12 cellular contexts compared by ENCODE assay signal in the genomic region with DNA sequence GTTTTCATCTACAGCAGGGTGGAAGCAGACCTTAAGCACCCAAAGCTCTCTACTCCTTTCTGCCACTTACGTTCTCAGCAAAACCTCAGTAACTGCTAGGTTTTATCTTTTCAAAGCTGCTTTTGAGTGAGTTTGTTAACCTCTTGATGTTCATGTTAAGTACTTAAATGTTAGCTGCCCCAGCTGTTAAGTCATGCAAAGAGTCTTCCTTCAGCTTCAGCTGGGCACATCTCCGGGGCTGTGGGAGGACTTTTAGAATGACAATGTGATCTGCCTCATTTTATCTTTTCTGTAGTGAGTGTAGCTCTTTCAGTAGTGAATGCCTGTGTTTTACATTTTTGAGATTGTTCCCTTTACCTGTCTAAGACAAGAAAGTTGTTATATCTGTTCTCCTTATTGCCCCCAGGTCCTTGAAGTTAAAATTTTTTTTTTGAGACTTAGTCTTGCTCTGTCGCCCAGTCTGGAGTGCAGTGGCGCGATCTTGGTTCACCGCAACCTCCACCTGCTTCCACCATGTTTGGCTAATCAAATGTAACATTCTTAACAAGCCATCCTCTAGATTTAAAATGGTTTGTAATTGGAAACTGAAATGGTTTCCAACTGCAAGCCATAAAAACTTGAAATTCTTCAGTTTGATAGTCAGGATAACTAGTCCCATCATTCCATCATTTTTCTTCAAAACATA. TPM values are rescaled to one million over a fixed set of nuclear protein-coding genes. Genes with fewer than 3 reads are reported as not detected.
DNase-seq lines count a peak whose midpoint lies in the region; ATAC-seq lines count a peak whose summit lies in the region.
"Had no signal": no experiment of that assay in that cellular context is flagged by ENCODE, and none has a peak within 500 bp of the region (broad histone marks: within the 10 kb centered on the region; RNA-seq: fewer than 3 reads in every experiment).

No MANE protein-coding gene starts in this region.

- no peaks in the 10 kb centered on the region for H3K9me3 Mint-ChIP-seq in activated naive CD4-positive, alpha-beta T cell treated with anti-CD3 and anti-CD28 coated beads for 36 hours
- no peaks in the 10 kb centered on the region for H3K9me3 Mint-ChIP-seq in activated naive CD4-positive, alpha-beta T cell treated with anti-CD3 and anti-CD28 coated beads, Interleukin-2, amount 50 U/mL, for 72 hours
- no peaks in the 10 kb centered on the region for H3K9me3 Mint-ChIP-seq in activated naive CD8-positive, alpha-beta T cell (ENCODE audit: low read depth)
- no peaks in the 10 kb centered on the region for H3K9me3 Mint-ChIP-seq in stimulated activated naive B cell treated with anti-CD40 and anti-IgM and Interleukin-4, amounts not matched to agents 10 μg/mL and 1 μg/mL and 100 μg/mL, for 72 hours

- DNase-seq in activated naive CD4-positive, alpha-beta T cell treated with anti-CD3 and anti-CD28 coated beads for 36 hours: peak; percentile 25
- no peak for DNase-seq in activated naive CD4-positive, alpha-beta T cell treated with anti-CD3 and anti-CD28 coated beads, Interleukin-2, amount 50 U/mL, for 72 hours (ENCODE audit: low spot score in 2 of 2)
- no peak for DNase-seq in stimulated activated naive B cell treated with anti-CD40 and anti-IgM and Interleukin-4, amounts not matched to agents 10 μg/mL and 1 μg/mL and 100 μg/mL, for 72 hours
- no peak for DNase-seq in NCI-H1436 treated with DMSO at 0.1 percent for 48 hours (lab: John Stamatoyannopoulos, UW)
- no peak for DNase-seq in stimulated activated naive CD4-positive, alpha-beta T cell treated with Interleukin-2 at 50 U/mL for 16 hours (lab: John Stamatoyannopoulos, UW)
- DNase-seq: activated CD4-positive, alpha-beta T cell treated with anti-CD3 and anti-CD28 coated beads for 4 hours; NCI-H774; stimulated activated CD4-positive, alpha-beta T cell treated with anti-CD3 and anti-CD28 coated beads, Interleukin-4, amount 100 ng/mL, for 24 hours had no signal

- H3K4me3 Mint-ChIP-seq in activated naive CD4-positive, alpha-beta T cell treated with anti-CD3 and anti-CD28 coated beads for 36 hours: peak overlapping the region; percentile 25
- peak overlapping the region; percentile 30 for H3K4me3 Mint-ChIP-seq in activated naive CD8-positive, alpha-beta T cell
- H3K4me3 Mint-ChIP-seq in stimulated activated naive B cell treated with anti-CD40 and anti-IgM and Interleukin-4, amounts not matched to agents 10 μg/mL and 1 μg/mL and 100 μg/mL, for 72 hours: peak overlapping the region; percentile 26 to 56

- H3K27me3 Mint-ChIP-seq in activated naive CD4-positive, alpha-beta T cell treated with anti-CD3 and anti-CD28 coated beads for 36 hours (ENCODE audit: low read depth): no peaks in the 10 kb centered on the region
- H3K27me3 Mint-ChIP-seq in activated naive CD8-positive, alpha-beta T cell: no peaks in the 10 kb centered on the region
- H3K27me3 Mint-ChIP-seq in stimulated activated naive B cell treated with anti-CD40 and anti-IgM and Interleukin-4, amounts not matched to agents 10 μg/mL and 1 μg/mL and 100 μg/mL, for 72 hours: no peaks in the 10 kb centered on the region
- H3K27me3 Mint-ChIP-seq: progenitor cell of endocrine pancreas had no signal

- CTCF ChIA-PET in activated naive CD4-positive, alpha-beta T cell treated with anti-CD3 and anti-CD28 coated beads for 36 hours (lab: Charles Lee): interaction anchor here (0.7 to 0.8 kb wide), 2 partner anchors 101 to 408 kb away, joined by 3 to 4 read pairs; no protein-coding TSS in a partner anchor

- no peak overlapping the region for H3K27ac Mint-ChIP-seq in activated naive CD4-positive, alpha-beta T cell treated with anti-CD3 and anti-CD28 coated beads for 36 hours
- H3K27ac Mint-ChIP-seq in activated naive CD4-positive, alpha-beta T cell treated with anti-CD3 and anti-CD28 coated beads, Interleukin-2, amount 50 U/mL, for 72 hours: peak overlapping the region in 1 of 2 donors; percentile 44
- H3K27ac Mint-ChIP-seq in activated naive CD8-positive, alpha-beta T cell: peak overlapping the region; percentile 7
- peak overlapping the region; percentile 62 for H3K27ac Mint-ChIP-seq in stimulated activated naive B cell treated with anti-CD40 and anti-IgM and Interleukin-4, amounts not matched to agents 10 μg/mL and 1 μg/mL and 100 μg/mL, for 72 hours
- H3K27ac Mint-ChIP-seq: progenitor cell of endocrine pancreas had no signal

- H3K36me3 Mint-ChIP-seq in activated naive CD4-positive, alpha-beta T cell treated with anti-CD3 and anti-CD28 coated beads for 36 hours (ENCODE audit: low read depth): peaks cover 5% of the 10 kb centered on the region
- peaks cover 0 to 29% of the 10 kb centered on the region in 2 donors for H3K36me3 Mint-ChIP-seq in activated naive CD4-positive, alpha-beta T cell treated with anti-CD3 and anti-CD28 coated beads, Interleukin-2, amount 50 U/mL, for 72 hours
- peaks cover 3% of the 10 kb centered on the region for H3K36me3 Mint-ChIP-seq in activated naive CD8-positive, alpha-beta T cell
- H3K36me3 Mint-ChIP-seq in stimulated activated naive B cell treated with anti-CD40 and anti-IgM and Interleukin-4, amounts not matched to agents 10 μg/mL and 1 μg/mL and 100 μg/mL, for 72 hours: peaks cover 7 to 18% of the 10 kb centered on the region in 2 donors

- ATAC-seq in activated naive CD4-positive, alpha-beta T cell treated with anti-CD3 and anti-CD28 coated beads, Interleukin-2, amount 50 U/mL, for 72 hours: no peak
- peak; percentile 57 for ATAC-seq in HG02642 (IDR thresholded peaks at IDR 0.05; ENCODE audit: poor library complexity, unreplicated experiment)
- ATAC-seq in stimulated activated naive B cell treated with anti-CD40 and anti-IgM and Interleukin-4, amounts not matched to agents 10 μg/mL and 1 μg/mL and 100 μg/mL, for 72 hours (replicated peaks): peak; percentile 65 to 71
- ATAC-seq in HG03520 (IDR thresholded peaks at IDR 0.05; ENCODE audit: unreplicated experiment): no peak

- peaks cover 48% of the 10 kb centered on the region for H3K4me1 Mint-ChIP-seq in activated naive CD4-positive, alpha-beta T cell treated with anti-CD3 and anti-CD28 coated beads for 36 hours (ENCODE audit: low read depth)
- H3K4me1 Mint-ChIP-seq in activated naive CD8-positive, alpha-beta T cell (ENCODE audit: low read depth): peaks cover 59% of the 10 kb centered on the region
- peaks cover 32 to 62% of the 10 kb centered on the region in 2 donors for H3K4me1 Mint-ChIP-seq in stimulated activated naive B cell treated with anti-CD40 and anti-IgM and Interleukin-4, amounts not matched to agents 10 μg/mL and 1 μg/mL and 100 μg/mL, for 72 hours

- intact Hi-C loops in activated naive CD4-positive, alpha-beta T cell treated with anti-CD3 and anti-CD28 coated beads for 36 hours (cut with micrococcal nuclease): loop anchor here (2.0 kb wide), 1 partner anchor 19 kb away; no protein-coding TSS in a partner anchor

RNA-seq across cellular contexts. Expression of gene KDM4C, which starts 19.6 kb away (rescaled TPM):
- total RNA-seq in activated naive CD4-positive, alpha-beta T cell treated with anti-CD3 and anti-CD28 coated beads for 36 hours: 10 to 100 TPM; 27.4 to 28.9 TPM
- total RNA-seq in activated naive CD4-positive, alpha-beta T cell treated with anti-CD3 and anti-CD28 coated beads, Interleukin-2, amount 50 U/mL, for 72 hours: 10 to 100 TPM; 45.4 to 59.9 TPM

Comparison
In these comparisons a context has a peak if more than half of its experiments do, and no peak if none do; other contexts are left out.
1. ATAC-seq: peak in HG02642 (single experiment) and stimulated activated naive B cell treated with anti-CD40 and anti-IgM and Interleukin-4, amounts not matched to agents 10 μg/mL and 1 μg/mL and 100 μg/mL, for 72 hours (2 of 2); none in activated naive CD4-positive, alpha-beta T cell treated with anti-CD3 and anti-CD28 coated beads, Interleukin-2, amount 50 U/mL, for 72 hours (0 of 2) and HG03520 (single experiment).
2. Peak in every context shown above with its lines, with median percentiles within 50 percentile points of each other: H3K4me3 Mint-ChIP-seq.